In genomic region chr2:118874324-118874723, GRCh38 we compare ENCODE assay signal across 36 cellular contexts. TPM values are rescaled to one million over a fixed set of nuclear protein-coding genes. Genes with fewer than 3 reads are reported as not detected.
"Had no signal": no experiment of that assay in that cellular context is flagged by ENCODE, and none has a peak within 500 bp of the region (broad histone marks: within the 10 kb centered on the region; RNA-seq: fewer than 3 reads in every experiment).

No MANE protein-coding gene starts in this region.

- H3K4me3 Mint-ChIP-seq: activated B cell treated with CpG ODN at 0.5 μM for 24 hours; activated CD4-positive, alpha-beta memory T cell treated with anti-CD3 and anti-CD28 coated beads for 36 hours; activated CD4-positive, alpha-beta T cell treated with anti-CD3 and anti-CD28 coated beads for 36 hours; activated CD8-positive, alpha-beta T cell treated with anti-CD3 and anti-CD28 coated beads for 36 hours; activated naive CD4-positive, alpha-beta T cell treated with anti-CD3 and anti-CD28 coated beads for 36 hours; activated naive CD8-positive, alpha-beta T cell treated with anti-CD3 and anti-CD28 coated beads for 36 hours; activated T-cell treated with anti-CD3 and anti-CD28 coated beads, Interleukin-2, amount 50 U/mL, for 4 hours; activated T-cell treated with anti-CD3 and anti-CD28 coated beads, Interleukin-2, amount 50 U/mL, for 72 hours; activated T-helper 1 cell treated with anti-CD3 and anti-CD28 coated beads, Interleukin-12 subunit alpha, Interleukin-12 subunit beta, Interleukin-2, Interleukin-4 antibody, amounts not matched to agents 30 ng/mL and 10 ng/mL and 1 ng/mL, durations not matched to agents 14 hours and 24 hours and 36 hours; activated T-helper 17 cell treated with anti-CD3 and anti-CD28 coated beads, Interleukin-2, amount 50 U/mL, for 72 hours; T-helper 1 cell treated with Interleukin-12 subunit alpha and Interleukin-12 subunit beta and Interleukin-4 antibody, amounts not matched to agents 30 μg/mL and 1 μg/mL, for 36 hours; T-helper 2 cell treated with Interferon-gamma antibody and Interleukin-4, amounts not matched to agents 5 μg/mL and 100 μg/mL, for 36 hours had no signal

- H3K36me3 ChIP-seq: adrenal gland, brain microvascular endothelial cell, breast epithelium had no signal

- ATAC-seq: activated CD4-positive, alpha-beta T cell treated with anti-CD3 and anti-CD28 coated beads for 36 hours; activated CD8-positive, alpha-beta T cell treated with anti-CD3 and anti-CD28 coated beads for 36 hours; activated naive CD4-positive, alpha-beta T cell treated with anti-CD3 and anti-CD28 coated beads, Interleukin-2, amount 50 U/mL, for 72 hours; activated T-cell treated with anti-CD3 and anti-CD28 coated beads, Interleukin-2, amount 50 U/mL, for 4 hours; activated T-cell treated with anti-CD3 and anti-CD28 coated beads, Interleukin-2, amount 50 U/mL, for 72 hours; activated T-helper 17 cell treated with anti-CD3 and anti-CD28 coated beads, Interleukin-2, amount 50 U/mL, for 72 hours; body of pancreas had no signal

- H3K36me3 Mint-ChIP-seq: activated CD4-positive, alpha-beta memory T cell treated with anti-CD3 and anti-CD28 coated beads for 36 hours; activated naive CD4-positive, alpha-beta T cell treated with anti-CD3 and anti-CD28 coated beads, Interleukin-2, amount 50 U/mL, for 72 hours; activated naive CD8-positive, alpha-beta T cell treated with anti-CD3 and anti-CD28 coated beads for 36 hours had no signal

- H3K4me1 Mint-ChIP-seq: activated B cell treated with CpG ODN at 0.5 μM for 24 hours; activated CD4-positive, alpha-beta T cell treated with anti-CD3 and anti-CD28 coated beads for 36 hours; activated naive CD8-positive, alpha-beta T cell treated with anti-CD3 and anti-CD28 coated beads for 36 hours; activated T-helper 17 cell treated with anti-CD3 and anti-CD28 coated beads, Interleukin-2, amount 50 U/mL, for 72 hours had no signal

- H3K27ac Mint-ChIP-seq: activated B cell treated with CpG ODN at 0.5 μM for 24 hours; activated CD4-positive, alpha-beta memory T cell treated with anti-CD3 and anti-CD28 coated beads for 36 hours; activated CD4-positive, alpha-beta T cell treated with anti-CD3 and anti-CD28 coated beads for 36 hours; activated CD8-positive, alpha-beta T cell treated with anti-CD3 and anti-CD28 coated beads for 36 hours; activated naive CD4-positive, alpha-beta T cell treated with anti-CD3 and anti-CD28 coated beads for 36 hours; activated naive CD4-positive, alpha-beta T cell treated with anti-CD3 and anti-CD28 coated beads, Interleukin-2, amount 50 U/mL, for 72 hours; activated naive CD8-positive, alpha-beta T cell treated with anti-CD3 and anti-CD28 coated beads for 36 hours; activated T-cell treated with anti-CD3 and anti-CD28 coated beads, Interleukin-2, amount 50 U/mL, for 72 hours; activated T-helper 1 cell treated with anti-CD3 and anti-CD28 coated beads, Interleukin-12 subunit alpha, Interleukin-12 subunit beta, Interleukin-2, Interleukin-4 antibody, amounts not matched to agents 30 ng/mL and 10 ng/mL and 1 ng/mL, durations not matched to agents 14 hours and 24 hours and 36 hours; activated T-helper 17 cell treated with anti-CD3 and anti-CD28 coated beads, Interleukin-2, amount 50 U/mL, for 72 hours; T-helper 1 cell treated with Interleukin-12 subunit alpha and Interleukin-12 subunit beta and Interleukin-4 antibody, amounts not matched to agents 30 μg/mL and 1 μg/mL, for 36 hours; T-helper 2 cell treated with Interferon-gamma antibody and Interleukin-4, amounts not matched to agents 5 μg/mL and 100 μg/mL, for 36 hours had no signal

- H3K27me3 ChIP-seq: body of pancreas, brain microvascular endothelial cell had no signal

- H3K9me3 Mint-ChIP-seq: activated B cell treated with CpG ODN at 0.5 μM for 24 hours; activated CD4-positive, alpha-beta memory T cell treated with anti-CD3 and anti-CD28 coated beads for 36 hours; activated CD8-positive, alpha-beta T cell treated with anti-CD3 and anti-CD28 coated beads for 36 hours; activated naive CD4-positive, alpha-beta T cell treated with anti-CD3 and anti-CD28 coated beads for 36 hours; activated naive CD4-positive, alpha-beta T cell treated with anti-CD3 and anti-CD28 coated beads, Interleukin-2, amount 50 U/mL, for 72 hours; activated naive CD8-positive, alpha-beta T cell treated with anti-CD3 and anti-CD28 coated beads for 36 hours; activated T-cell treated with anti-CD3 and anti-CD28 coated beads, Interleukin-2, amount 50 U/mL, for 4 hours; activated T-cell treated with anti-CD3 and anti-CD28 coated beads, Interleukin-2, amount 50 U/mL, for 72 hours; activated T-helper 1 cell treated with anti-CD3 and anti-CD28 coated beads, Interleukin-12 subunit alpha, Interleukin-12 subunit beta, Interleukin-2, Interleukin-4 antibody, amounts not matched to agents 30 ng/mL and 10 ng/mL and 1 ng/mL, durations not matched to agents 14 hours and 24 hours and 36 hours; activated T-helper 17 cell treated with anti-CD3 and anti-CD28 coated beads, Interleukin-2, amount 50 U/mL, for 72 hours; T-helper 1 cell treated with Interleukin-12 subunit alpha and Interleukin-12 subunit beta and Interleukin-4 antibody, amounts not matched to agents 30 μg/mL and 1 μg/mL, for 36 hours; T-helper 2 cell treated with Interferon-gamma antibody and Interleukin-4, amounts not matched to agents 5 μg/mL and 100 μg/mL, for 36 hours had no signal

- H3K4me3 ChIP-seq: adrenal gland, body of pancreas, breast epithelium had no signal

- DNase-seq: activated B cell treated with CpG ODN at 0.5 μM for 24 hours; activated CD4-positive, alpha-beta memory T cell treated with anti-CD3 and anti-CD28 coated beads for 36 hours; activated CD4-positive, alpha-beta T cell treated with anti-CD3 and anti-CD28 coated beads for 36 hours; activated CD4-positive, alpha-beta T cell treated with anti-CD3 and anti-CD28 coated beads for 48 hours; activated CD4-positive, alpha-beta T cell treated with anti-CD3 and anti-CD28 coated beads, Interleukin-2, amount 50 U/mL, for 1 hour; activated CD4-positive, alpha-beta T cell treated with anti-CD3 and anti-CD28 coated beads, Interleukin-2, amount 50 U/mL, for 4 hours; activated CD4-positive, CD25-positive, alpha-beta regulatory T cell treated with anti-CD3 and anti-CD28 coated beads, Interleukin-2, amount 50 U/mL, for 72 hours; activated CD8-positive, alpha-beta memory T cell treated with anti-CD3 and anti-CD28 coated beads, Interleukin-2, amount 50 U/mL, for 4 hours; activated CD8-positive, alpha-beta T cell treated with anti-CD3 and anti-CD28 coated beads for 36 hours; activated effector memory CD4-positive, alpha-beta T cell treated with anti-CD3 and anti-CD28 coated beads, Interleukin-2, amount 50 U/mL, for 16 hours; activated gamma-delta T cell treated with Interleukin-2 at 50 U/mL for 16 hours; activated naive CD4-positive, alpha-beta T cell; activated naive CD4-positive, alpha-beta T cell treated with anti-CD3 and anti-CD28 coated beads for 36 hours; activated naive CD4-positive, alpha-beta T cell treated with anti-CD3 and anti-CD28 coated beads, Interleukin-2, amount 50 U/mL, for 16 hours; activated naive CD8-positive, alpha-beta T cell treated with anti-CD3 and anti-CD28 coated beads for 36 hours; activated T-cell treated with anti-CD3 and anti-CD28 coated beads for 4 hours; activated T-cell treated with anti-CD3 and anti-CD28 coated beads, Interleukin-2, amount 50 U/mL, for 1 hour; activated T-cell treated with anti-CD3 and anti-CD28 coated beads, Interleukin-2, amount 50 U/mL, for 4 hours; activated T-cell treated with anti-CD3 and anti-CD28 coated beads, Interleukin-2, amount 50 U/mL, for 72 hours; adrenal gland; amniotic stem cell; aorta; body of pancreas; brain microvascular endothelial cell; central memory CD4-positive, alpha-beta T cell; T-helper 1 cell; T-helper 2 cell; T-helper 9 cell had no signal

- H3K27ac ChIP-seq: adrenal gland, body of pancreas, brain microvascular endothelial cell, breast epithelium, VCaP had no signal

- H3K9me3 ChIP-seq: adrenal gland, body of pancreas, breast epithelium had no signal

- H3K4me1 ChIP-seq: adrenal gland, body of pancreas, breast epithelium had no signal

RNA-seq across cellular contexts. Expression of gene EN1, which starts 26.9 kb away (rescaled TPM):
- total RNA-seq: activated B cell treated with CpG ODN at 0.5 μM for 24 hours; activated CD4-positive, alpha-beta memory T cell treated with anti-CD3 and anti-CD28 coated beads for 36 hours; activated CD4-positive, alpha-beta T cell treated with anti-CD3 and anti-CD28 coated beads for 36 hours; activated CD8-positive, alpha-beta memory T cell treated with anti-CD3 and anti-CD28 coated beads for 36 hours; activated CD8-positive, alpha-beta T cell treated with anti-CD3 and anti-CD28 coated beads for 36 hours; activated naive CD4-positive, alpha-beta T cell treated with anti-CD3 and anti-CD28 coated beads for 36 hours; activated naive CD4-positive, alpha-beta T cell treated with anti-CD3 and anti-CD28 coated beads, Interleukin-2, amount 50 U/mL, for 72 hours; activated naive CD8-positive, alpha-beta T cell treated with anti-CD3 and anti-CD28 coated beads for 36 hours; activated T-cell treated with anti-CD3 and anti-CD28 coated beads, Interleukin-2, amount 50 U/mL, for 4 hours; activated T-cell treated with anti-CD3 and anti-CD28 coated beads, Interleukin-2, amount 50 U/mL, for 72 hours; activated T-helper 1 cell treated with anti-CD3 and anti-CD28 coated beads, Interleukin-12 subunit alpha, Interleukin-12 subunit beta, Interleukin-2, Interleukin-4 antibody, amounts not matched to agents 30 ng/mL and 10 ng/mL and 1 ng/mL, durations not matched to agents 14 hours and 24 hours and 36 hours; activated T-helper 17 cell treated with anti-CD3 and anti-CD28 coated beads, Interleukin-2, amount 50 U/mL, for 72 hours; aorta; body of pancreas had no signal
- polyA plus RNA-seq: aorta had no signal
